Comparison of ENCODE assay signal across 1 cellular context in genomic region chr21:43596616-43597015, GRCh38.
TF ChIP-seq lines count a peak whose summit lies in the region.

No MANE protein-coding gene starts in this region.

TF ChIP-seq in SK-N-SH, 30 proteins besides CTCF, POLR2A, EP300 and RAD21 (continued from another document):
- TF ChIP-seq, protein P1, sequence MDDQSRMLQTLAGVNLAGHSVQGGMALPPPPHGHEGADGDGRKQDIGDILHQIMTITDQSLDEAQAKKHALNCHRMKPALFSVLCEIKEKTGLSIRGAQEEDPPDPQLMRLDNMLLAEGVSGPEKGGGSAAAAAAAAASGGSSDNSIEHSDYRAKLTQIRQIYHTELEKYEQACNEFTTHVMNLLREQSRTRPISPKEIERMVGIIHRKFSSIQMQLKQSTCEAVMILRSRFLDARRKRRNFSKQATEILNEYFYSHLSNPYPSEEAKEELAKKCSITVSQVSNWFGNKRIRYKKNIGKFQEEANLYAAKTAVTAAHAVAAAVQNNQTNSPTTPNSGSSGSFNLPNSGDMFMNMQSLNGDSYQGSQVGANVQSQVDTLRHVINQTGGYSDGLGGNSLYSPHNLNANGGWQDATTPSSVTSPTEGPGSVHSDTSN (IDR thresholded peaks at IDR 0.05), result no peak
- TF ChIP-seq, protein P2, sequence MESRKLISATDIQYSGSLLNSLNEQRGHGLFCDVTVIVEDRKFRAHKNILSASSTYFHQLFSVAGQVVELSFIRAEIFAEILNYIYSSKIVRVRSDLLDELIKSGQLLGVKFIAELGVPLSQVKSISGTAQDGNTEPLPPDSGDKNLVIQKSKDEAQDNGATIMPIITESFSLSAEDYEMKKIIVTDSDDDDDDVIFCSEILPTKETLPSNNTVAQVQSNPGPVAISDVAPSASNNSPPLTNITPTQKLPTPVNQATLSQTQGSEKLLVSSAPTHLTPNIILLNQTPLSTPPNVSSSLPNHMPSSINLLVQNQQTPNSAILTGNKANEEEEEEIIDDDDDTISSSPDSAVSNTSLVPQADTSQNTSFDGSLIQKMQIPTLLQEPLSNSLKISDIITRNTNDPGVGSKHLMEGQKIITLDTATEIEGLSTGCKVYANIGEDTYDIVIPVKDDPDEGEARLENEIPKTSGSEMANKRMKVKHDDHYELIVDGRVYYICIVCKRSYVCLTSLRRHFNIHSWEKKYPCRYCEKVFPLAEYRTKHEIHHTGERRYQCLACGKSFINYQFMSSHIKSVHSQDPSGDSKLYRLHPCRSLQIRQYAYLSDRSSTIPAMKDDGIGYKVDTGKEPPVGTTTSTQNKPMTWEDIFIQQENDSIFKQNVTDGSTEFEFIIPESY (IDR thresholded peaks at IDR 0.05; ENCODE audit: borderline replicate concordance, low read depth), result no peak
- no peak for TF ChIP-seq FOSL2 (IDR thresholded peaks at IDR 0.05; ENCODE audit: borderline replicate concordance, low read depth)
- no peak for TF ChIP-seq RXRA (IDR thresholded peaks at IDR 0.05; ENCODE audit: borderline replicate concordance, low read depth)
- no peak for TF ChIP-seq YY1 (IDR thresholded peaks at IDR 0.05; ENCODE audit: low read depth)
- TF ChIP-seq IRF3 (IDR thresholded peaks at IDR 0.05; ENCODE audit: low read depth, low read length), result no peak
- no peak for TF ChIP-seq SIN3A (IDR thresholded peaks at IDR 0.05; ENCODE audit: borderline replicate concordance, low read depth, low read length)
- TF ChIP-seq RFX5 (IDR thresholded peaks at IDR 0.05; ENCODE audit: low read length), result no peak
- TF ChIP-seq TEAD4 (IDR thresholded peaks at IDR 0.05; ENCODE audit: borderline replicate concordance, insufficient read depth), result no peak
- TF ChIP-seq FOXJ3 (CRISPR knock-in tag; IDR thresholded peaks at IDR 0.05), result no peak
- TF ChIP-seq NFIC (IDR thresholded peaks at IDR 0.05; ENCODE audit: borderline replicate concordance), result no peak
- TF ChIP-seq ELF1 (IDR thresholded peaks at IDR 0.05), result no peak
- no peak for TF ChIP-seq NRF1 (IDR thresholded peaks at IDR 0.05; ENCODE audit: low read depth, low read length)
- no peak for TF ChIP-seq POLR2AphosphoS5 (IDR thresholded peaks at IDR 0.05; ENCODE audit: low read depth, low read length)
- no peak for TF ChIP-seq GABPA (IDR thresholded peaks at IDR 0.05; ENCODE audit: low read depth)
